9 cellular contexts compared by ENCODE assay signal in genomic region chr10:101858723-101859500, GRCh38. TPM values are rescaled to one million over a fixed set of nuclear protein-coding genes. Genes with fewer than 3 reads are reported as not detected.
A peak's percentile ranks its signal among the peaks of the same experiment; 100 is the strongest.
DNase-seq lines count a peak whose midpoint lies in the region; ATAC-seq and TF ChIP-seq lines count a peak whose summit lies in the region.
"Had no signal": no experiment of that assay in that cellular context is flagged by ENCODE, and none has a peak within 500 bp of the region (broad histone marks: within the 10 kb centered on the region; RNA-seq: fewer than 3 reads in every experiment).

No MANE protein-coding gene starts in this region.

- intact Hi-C loops in heart right ventricle (cut with DNase I) (loop anchor here in 1 of 10 donors (2.0 kb wide), 1 partner anchor 28 kb away; no protein-coding TSS in a partner anchor), esophagus muscularis mucosa (cut with DNase I) (no loop called here)

- TF ChIP-seq POLR2A in esophagus muscularis mucosa (IDR thresholded peaks at IDR 0.05; ENCODE audit: low read depth), result no peak

- no peak for DNase-seq in heart right ventricle
- DNase-seq in esophagus muscularis mucosa (ENCODE audit: extremely low spot score), result no peak
- no peak for DNase-seq in AML-193 (lab: John Stamatoyannopoulos, UW)
- DNase-seq in nucleus accumbens (lab: John Stamatoyannopoulos, UW), result no peak
- DNase-seq: activated T-cell treated with anti-CD3 and anti-CD28 coated beads, Interleukin-2, amount 50 U/mL, for 4 hours had no signal

- H3K4me1 ChIP-seq in heart right ventricle, result peaks cover 3 to 44% (median 38%) of the 10 kb centered on the region in 9 donors
- H3K4me1 ChIP-seq in esophagus muscularis mucosa, result peaks cover 0 to 18% (median 0%) of the 10 kb centered on the region in 4 donors

- H3K27ac ChIP-seq in heart right ventricle (peak overlapping the region in 8 of 10 donors; percentile 20 to 64 (median 44)), esophagus muscularis mucosa (replicated peaks in 1 of 4) (no peak overlapping the region)

- TF ChIP-seq CTCF in heart right ventricle (IDR thresholded peaks at IDR 0.05) (no peak), esophagus muscularis mucosa (IDR thresholded peaks at IDR 0.05) (no peak)

- no peak for TF ChIP-seq EP300 in esophagus muscularis mucosa (IDR thresholded peaks at IDR 0.05)

- H3K4me3 ChIP-seq in heart right ventricle (no peak overlapping the region), esophagus muscularis mucosa (no peak overlapping the region)

- H3K9me3 ChIP-seq in heart right ventricle, result peaks cover 0 to 15% (median 8%) of the 10 kb centered on the region in 11 donors
- peaks cover 0 to 10% (median 4%) of the 10 kb centered on the region in 4 donors for H3K9me3 ChIP-seq in esophagus muscularis mucosa

- H3K36me3 ChIP-seq in heart right ventricle, result peaks cover 0 to 23% (median 4%) of the 10 kb centered on the region in 9 donors
- H3K36me3 ChIP-seq in esophagus muscularis mucosa, result peaks cover 0 to 8% (median 0%) of the 10 kb centered on the region in 4 donors

- no peaks in the 10 kb centered on the region for H3K27me3 ChIP-seq in heart right ventricle
- no peaks in the 10 kb centered on the region for H3K27me3 ChIP-seq in esophagus muscularis mucosa

- ATAC-seq in GM18517 (IDR thresholded peaks at IDR 0.05; ENCODE audit: unreplicated experiment), result peak; percentile 79
- ATAC-seq in GM21360 (IDR thresholded peaks at IDR 0.05; ENCODE audit: unreplicated experiment), result peak; percentile 64
- peak; percentile 75 for ATAC-seq in HG03159 (IDR thresholded peaks at IDR 0.05; ENCODE audit: unreplicated experiment)
- peak in 2 of 8 donors; percentile 22 to 63 for ATAC-seq in heart right ventricle

- 52 to 53% methylated on average over 3 of the region's 3 CpGs for WGBS in heart right ventricle, 2 donors
- 100% methylated on average over 3 of the region's 3 CpGs for WGBS in esophagus muscularis mucosa

RNA-seq across cellular contexts. Expression of gene KCNIP2, which starts 15.3 kb away (rescaled TPM):
- total RNA-seq in heart right ventricle, result 100 to 1,000 TPM in 7 of 10 donors, 10 to 100 TPM in 3; 15.5 to 707 (median 190) TPM
- polyA plus RNA-seq in heart right ventricle, result 100 to 1,000 TPM; 264 to 452 TPM
- total RNA-seq in esophagus muscularis mucosa, result 1 to 10 TPM in 1 of 4 donors, under 1 TPM in 3; 0.32 to 1.7 (median 0.54) TPM
- total RNA-seq: H4 had no signal

RNA-seq across cellular contexts. Expression of gene OGA, which starts 40.7 kb away (rescaled TPM):
- total RNA-seq in heart right ventricle, result 100 to 1,000 TPM in 7 of 10 donors, 10 to 100 TPM in 3; 65.6 to 146 (median 119) TPM
- 10 to 100 TPM; 28.7 to 74.3 TPM for polyA plus RNA-seq in heart right ventricle
- total RNA-seq in esophagus muscularis mucosa, result 100 to 1,000 TPM in 2 of 4 donors, 10 to 100 TPM in 2; 85.4 to 131 (median 101) TPM

Comparison
In these comparisons a context has a peak if more than half of its experiments do, and no peak if none do; other contexts are left out.
1. H3K27ac ChIP-seq: peak in heart right ventricle (8 of 10); none in esophagus muscularis mucosa (0 of 4).
2. RNA of gene KCNIP2, which starts 15.3 kb away (total RNA-seq): 15.5 to 707 TPM in heart right ventricle; 0.32 to 1.7 TPM in esophagus muscularis mucosa; every median in the first group is over 4 times any median in the second.